ENCODE assay signal across 30 cellular contexts in the genomic region with DNA sequence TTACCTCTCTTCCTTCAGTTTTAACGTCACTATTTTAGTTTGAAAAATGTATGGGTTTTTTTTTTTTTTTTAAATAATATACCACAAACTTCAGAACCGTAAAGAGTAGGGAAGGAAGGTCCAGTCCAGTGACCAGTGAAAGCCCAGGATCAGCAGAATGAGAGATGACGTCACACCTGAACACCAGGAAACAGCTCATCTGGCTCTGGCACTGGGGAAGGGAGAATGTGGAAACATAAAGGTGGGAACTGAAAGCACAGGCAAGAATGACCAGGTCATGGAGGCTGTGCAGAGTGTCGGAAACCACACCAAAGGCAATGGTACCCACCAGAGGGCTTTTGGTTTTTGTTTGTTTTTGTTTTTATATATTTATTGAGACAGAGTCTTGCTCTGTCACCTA.
"Had no signal": no experiment of that assay in that cellular context is flagged by ENCODE, and none has a peak within 500 bp of the region (broad histone marks: within the 10 kb centered on the region; RNA-seq: fewer than 3 reads in every experiment).

No MANE protein-coding gene starts in this region.

- H3K36me3 ChIP-seq: adrenal gland, esophagus muscularis mucosa, gastrocnemius medialis, heart left ventricle had no signal

- H3K27me3 ChIP-seq: adrenal gland, body of pancreas, esophagus muscularis mucosa, gastrocnemius medialis, heart left ventricle had no signal

- DNase-seq: activated CD4-positive, alpha-beta memory T cell treated with anti-CD3 and anti-CD28 coated beads for 36 hours; activated CD4-positive, alpha-beta T cell treated with anti-CD3 and anti-CD28 coated beads for 36 hours; activated CD4-positive, alpha-beta T cell treated with anti-CD3 and anti-CD28 coated beads, Interleukin-2, amount 10 ng/mL, durations not matched to agents 24 days and 14 days; activated CD4-positive, CD25-positive, alpha-beta regulatory T cell; activated CD4-positive, CD25-positive, alpha-beta regulatory T cell treated with anti-CD3 and anti-CD28 coated beads, Interleukin-2, amount 50 U/mL, for 72 hours; activated CD8-positive, alpha-beta memory T cell treated with anti-CD3 and anti-CD28 coated beads, Interleukin-2, amount 10 ng/mL, durations not matched to agents 7 days and 5 days; activated CD8-positive, alpha-beta memory T cell treated with anti-CD3 and anti-CD28 coated beads, Interleukin-2, amount 50 U/mL, for 4 hours; activated CD8-positive, alpha-beta T cell treated with anti-CD3 and anti-CD28 coated beads, Interleukin-2, amount 10 ng/mL, durations not matched to agents 7 days and 5 days; activated effector memory CD4-positive, alpha-beta T cell treated with anti-CD3 and anti-CD28 coated beads, Interleukin-2, amount 50 U/mL, for 16 hours; activated naive CD4-positive, alpha-beta T cell treated with anti-CD3 and anti-CD28 coated beads for 36 hours; activated naive CD8-positive, alpha-beta T cell treated with anti-CD3 and anti-CD28 coated beads for 36 hours; activated naive CD8-positive, alpha-beta T cell treated with anti-CD3 and anti-CD28 coated beads, Interleukin-2, amount 50 U/mL, for 24 hours; activated T-cell treated with anti-CD3 and anti-CD28 coated beads, Interleukin-2, amount 50 U/mL, for 1 hour; activated T-cell treated with anti-CD3 and anti-CD28 coated beads, Interleukin-2, amount 50 U/mL, for 48 hours; adrenal gland; amygdala; aorta; body of pancreas; caudate nucleus; cortex of kidney; dermis blood vessel endothelial cell; effector CD4-positive, alpha-beta T cell; effector memory CD8-positive, alpha-beta T cell; erythroblast; foreskin keratinocyte; gastrocnemius medialis; glutamatergic neuron; heart left ventricle had no signal

- H3K4me1 ChIP-seq: adrenal gland, body of pancreas, foreskin keratinocyte, gastrocnemius medialis, heart left ventricle had no signal

- FAIRE-seq: colon had no signal

- ATAC-seq: activated CD4-positive, alpha-beta T cell treated with anti-CD3 and anti-CD28 coated beads for 36 hours; activated CD8-positive, alpha-beta memory T cell treated with anti-CD3 and anti-CD28 coated beads, Interleukin-2, amount 10 ng/mL, durations not matched to agents 7 days and 5 days; activated CD8-positive, alpha-beta T cell treated with anti-CD3 and anti-CD28 coated beads, Interleukin-2, amount 10 ng/mL, durations not matched to agents 7 days and 5 days; activated naive CD8-positive, alpha-beta T cell treated with anti-CD3 and anti-CD28 coated beads, Interleukin-2, amount 50 U/mL, for 24 hours; body of pancreas; effector memory CD8-positive, alpha-beta T cell; foreskin keratinocyte; gastrocnemius medialis; heart left ventricle had no signal

- H3K27ac ChIP-seq: adrenal gland, body of pancreas, esophagus muscularis mucosa, foreskin keratinocyte, gastrocnemius medialis, heart left ventricle had no signal

- H3K9me3 ChIP-seq: adrenal gland, body of pancreas, esophagus muscularis mucosa, gastrocnemius medialis, heart left ventricle had no signal

- H3K4me3 ChIP-seq: adrenal gland, body of pancreas, esophagus muscularis mucosa, gastrocnemius medialis, heart left ventricle had no signal
